Comparison of ENCODE assay signal across 12 cellular contexts in genomic region chr2:20444113-20444992, GRCh38. TPM values are rescaled to one million over a fixed set of nuclear protein-coding genes. Genes with fewer than 3 reads are reported as not detected.
DNase-seq lines count a peak whose midpoint lies in the region; ATAC-seq and TF ChIP-seq lines count a peak whose summit lies in the region.
"Had no signal": no experiment of that assay in that cellular context is flagged by ENCODE, and none has a peak within 500 bp of the region (broad histone marks: within the 10 kb centered on the region; RNA-seq: fewer than 3 reads in every experiment).

No MANE protein-coding gene starts in this region.

- TF ChIP-seq CTCF in BJ (IDR thresholded peaks at IDR 0.05; ENCODE audit: insufficient read depth, low read depth, low read length) (no peak), adrenal gland (IDR thresholded peaks at IDR 0.05) (no peak), progenitor cell of endocrine pancreas (IDR thresholded peaks at IDR 0.05; ENCODE audit: unreplicated experiment) (no peak)

- H3K27me3 Mint-ChIP-seq in progenitor cell of endocrine pancreas = peaks cover 3% of the 10 kb centered on the region
- H3K27me3 Mint-ChIP-seq in activated T-helper 2 cell treated with anti-CD3 and anti-CD28 coated beads, Interferon-gamma antibody, Interleukin-2, Interleukin-4, amounts not matched to agents 10 μg/mL and 5 μg/mL and 100 μg/mL, durations not matched to agents 14 hours and 24 hours and 36 hours (ENCODE audit: low read depth) = peaks cover 46% of the 10 kb centered on the region
- peaks cover 25% of the 10 kb centered on the region for H3K27me3 Mint-ChIP-seq in activated naive CD8-positive, alpha-beta T cell treated with anti-CD3 and anti-CD28 coated beads, Interleukin-2, amount 50 U/mL, for 24 hours

- TF ChIP-seq POLR2A in adrenal gland (IDR thresholded peaks at IDR 0.05) = peak in 1 of 2 donors; percentile 81

- H3K9me3 Mint-ChIP-seq in progenitor cell of endocrine pancreas (ENCODE audit: low read depth) = no peaks in the 10 kb centered on the region
- no peaks in the 10 kb centered on the region for H3K9me3 Mint-ChIP-seq in activated T-helper 2 cell treated with anti-CD3 and anti-CD28 coated beads, Interferon-gamma antibody, Interleukin-2, Interleukin-4, amounts not matched to agents 10 μg/mL and 5 μg/mL and 100 μg/mL, durations not matched to agents 14 hours and 24 hours and 36 hours
- H3K9me3 Mint-ChIP-seq in activated naive CD8-positive, alpha-beta T cell treated with anti-CD3 and anti-CD28 coated beads, Interleukin-2, amount 50 U/mL, for 24 hours = no peaks in the 10 kb centered on the region
- H3K9me3 Mint-ChIP-seq: activated CD4-positive, alpha-beta memory T cell treated with anti-CD3 and anti-CD28 coated beads, Interleukin-2, amount 10 ng/mL, durations not matched to agents 7 days and 5 days; CD4-positive, alpha-beta T cell; central memory CD8-positive, alpha-beta T cell; naive B cell had no signal

- H3K4me1 Mint-ChIP-seq in progenitor cell of endocrine pancreas (ENCODE audit: low read depth) = peaks cover 24% of the 10 kb centered on the region
- peaks cover 7% of the 10 kb centered on the region for H3K4me1 Mint-ChIP-seq in activated T-helper 2 cell treated with anti-CD3 and anti-CD28 coated beads, Interferon-gamma antibody, Interleukin-2, Interleukin-4, amounts not matched to agents 10 μg/mL and 5 μg/mL and 100 μg/mL, durations not matched to agents 14 hours and 24 hours and 36 hours (ENCODE audit: low read depth)
- H3K4me1 Mint-ChIP-seq in activated naive CD8-positive, alpha-beta T cell treated with anti-CD3 and anti-CD28 coated beads, Interleukin-2, amount 50 U/mL, for 24 hours = peaks cover 15% of the 10 kb centered on the region

- no peak for ATAC-seq in left ventricle myocardium superior
- ATAC-seq in activated naive CD8-positive, alpha-beta T cell treated with anti-CD3 and anti-CD28 coated beads, Interleukin-2, amount 50 U/mL, for 24 hours = no peak
- no peak for ATAC-seq in GM19395 (IDR thresholded peaks at IDR 0.05; ENCODE audit: unreplicated experiment)

- no peak overlapping the region for H3K4me3 ChIP-seq in BJ (ENCODE audit: low read depth, low read length)
- peak overlapping the region in 1 of 4 donors; percentile 16 for H3K4me3 ChIP-seq in adrenal gland

- CTCF ChIA-PET in BJ (lab: Yijun Ruan, JAX) = interaction anchor here (0.6 to 2.7 kb wide), 27 partner anchors 20 to 481 kb away, joined by 3 to 51 read pairs (median 4); partner anchors contain the start of gene HS1BP3

- peaks cover under 1% of the 10 kb centered on the region for H3K36me3 Mint-ChIP-seq in progenitor cell of endocrine pancreas (ENCODE audit: insufficient read depth)
- H3K36me3 Mint-ChIP-seq in activated T-helper 2 cell treated with anti-CD3 and anti-CD28 coated beads, Interferon-gamma antibody, Interleukin-2, Interleukin-4, amounts not matched to agents 10 μg/mL and 5 μg/mL and 100 μg/mL, durations not matched to agents 14 hours and 24 hours and 36 hours (ENCODE audit: low read depth) = peaks cover 17% of the 10 kb centered on the region
- peaks cover 3% of the 10 kb centered on the region for H3K36me3 Mint-ChIP-seq in activated naive CD8-positive, alpha-beta T cell treated with anti-CD3 and anti-CD28 coated beads, Interleukin-2, amount 50 U/mL, for 24 hours (ENCODE audit: low read depth)

- peak overlapping the region; percentile 98 for H3K27ac Mint-ChIP-seq in progenitor cell of endocrine pancreas
- H3K27ac Mint-ChIP-seq in activated T-helper 2 cell treated with anti-CD3 and anti-CD28 coated beads, Interferon-gamma antibody, Interleukin-2, Interleukin-4, amounts not matched to agents 10 μg/mL and 5 μg/mL and 100 μg/mL, durations not matched to agents 14 hours and 24 hours and 36 hours = no peak overlapping the region
- H3K27ac Mint-ChIP-seq in activated naive CD8-positive, alpha-beta T cell treated with anti-CD3 and anti-CD28 coated beads, Interleukin-2, amount 50 U/mL, for 24 hours = no peak overlapping the region
- H3K27ac Mint-ChIP-seq: activated CD4-positive, alpha-beta memory T cell treated with anti-CD3 and anti-CD28 coated beads, Interleukin-2, amount 10 ng/mL, durations not matched to agents 7 days and 5 days; CD4-positive, alpha-beta T cell had no signal

- intact Hi-C loops in adrenal gland (cut with DNase I) = no loop called here
- intact Hi-C loops in left ventricle myocardium superior (cut with micrococcal nuclease) = no loop called here
- intact Hi-C loops in activated T-helper 2 cell treated with anti-CD3 and anti-CD28 coated beads, Interferon-gamma antibody, Interleukin-2, Interleukin-4, amounts not matched to agents 10 μg/mL and 5 μg/mL and 100 μg/mL, durations not matched to agents 14 hours and 24 hours and 36 hours (cut with micrococcal nuclease) = no loop called here

- no peaks in the 10 kb centered on the region for H3K9me3 ChIP-seq in adrenal gland (replicated peaks in 1 of 3)

- peak overlapping the region; percentile 69 to 98 (median 77) for H3K27ac ChIP-seq in adrenal gland

- H3K36me3 ChIP-seq in BJ (ENCODE audit: control insufficient read depth, insufficient read depth, low read length) (peaks cover 6% of the 10 kb centered on the region), adrenal gland (replicated peaks in 1 of 2) (peaks cover 0 to 17% of the 10 kb centered on the region in 2 donors)

- no peak overlapping the region for H3K4me3 Mint-ChIP-seq in progenitor cell of endocrine pancreas (ENCODE audit: low read depth)
- H3K4me3 Mint-ChIP-seq in activated T-helper 2 cell treated with anti-CD3 and anti-CD28 coated beads, Interferon-gamma antibody, Interleukin-2, Interleukin-4, amounts not matched to agents 10 μg/mL and 5 μg/mL and 100 μg/mL, durations not matched to agents 14 hours and 24 hours and 36 hours (ENCODE audit: low read depth) = no peak overlapping the region
- H3K4me3 Mint-ChIP-seq in activated naive CD8-positive, alpha-beta T cell treated with anti-CD3 and anti-CD28 coated beads, Interleukin-2, amount 50 U/mL, for 24 hours = no peak overlapping the region
- H3K4me3 Mint-ChIP-seq: activated CD4-positive, alpha-beta memory T cell treated with anti-CD3 and anti-CD28 coated beads, Interleukin-2, amount 10 ng/mL, durations not matched to agents 7 days and 5 days; CD4-positive, alpha-beta T cell; central memory CD8-positive, alpha-beta T cell had no signal

- 14 to 18% (median 16%) methylated on average over 12 of the region's 12 CpGs for WGBS in adrenal gland, 4 donors

- peak; percentile 54 for DNase-seq in BJ (ENCODE audit: low read depth)
- peak in 6 of 7 donors; percentile 60 to 76 (median 64) for DNase-seq in adrenal gland
- DNase-seq in left ventricle myocardium superior = peak; percentile 52
- DNase-seq in progenitor cell of endocrine pancreas (ENCODE audit: low spot score, unreplicated experiment) = no peak
- no peak for DNase-seq in COLO829 (ENCODE audit: low spot score)
- DNase-seq in activated T-helper 2 cell treated with anti-CD3 and anti-CD28 coated beads, Interferon-gamma antibody, Interleukin-2, Interleukin-4, amounts not matched to agents 10 μg/mL and 5 μg/mL and 100 μg/mL, durations not matched to agents 14 hours and 24 hours and 36 hours (ENCODE audit: low spot score) = no peak
- no peak for DNase-seq in activated naive CD8-positive, alpha-beta T cell treated with anti-CD3 and anti-CD28 coated beads, Interleukin-2, amount 50 U/mL, for 24 hours
- DNase-seq: CD4-positive, alpha-beta T cell; naive B cell had no signal

- POLR2A ChIA-PET in BJ (lab: Charles Lee) = interaction anchor here (0.6 to 0.9 kb wide), 4 partner anchors 33 to 191 kb away, joined by 3 to 17 read pairs (median 6); no protein-coding TSS in a partner anchor

- peaks cover 23% of the 10 kb centered on the region in 2 donors for H3K4me1 ChIP-seq in adrenal gland (replicated peaks in 1 of 2)

- H3K27me3 ChIP-seq in BJ (ENCODE audit: control insufficient read depth, insufficient read depth, low read length) (no peaks in the 10 kb centered on the region), adrenal gland (no peaks in the 10 kb centered on the region)

RNA-seq across cellular contexts. Expression of gene RHOB, which starts 2.5 kb away (rescaled TPM):
- 76.7 and 87.2 TPM in 2 replicates for polyA plus RNA-seq in BJ (2011; rRNA removed)
- 30.6 and 34.1 TPM in 2 replicates for polyA minus RNA-seq in BJ (2011; rRNA and poly(A)+ RNA removed)
- total RNA-seq in adrenal gland = 1,000 to 10,000 TPM in 2 of 8 donors, 100 to 1,000 TPM in 6; 299 to 1,281 (median 765) TPM
- polyA plus RNA-seq in adrenal gland = 100 to 1,000 TPM; 130 to 271 (median 232) TPM
- 182 TPM for total RNA-seq in left ventricle myocardium superior
- total RNA-seq in progenitor cell of endocrine pancreas = 140 and 148 TPM in 2 replicates
- 119 and 123 TPM in 2 replicates for total RNA-seq in activated T-helper 2 cell treated with anti-CD3 and anti-CD28 coated beads, Interferon-gamma antibody, Interleukin-2, Interleukin-4, amounts not matched to agents 10 μg/mL and 5 μg/mL and 100 μg/mL, durations not matched to agents 14 hours and 24 hours and 36 hours

Comparison
In these comparisons a context has a peak if more than half of its experiments do, and no peak if none do; other contexts are left out.
1. DNase-seq: peak in BJ (single experiment), adrenal gland (6 of 7) and left ventricle myocardium superior (single experiment); none in progenitor cell of endocrine pancreas (single experiment), COLO829 (single experiment), activated T-helper 2 cell treated with anti-CD3 and anti-CD28 coated beads, Interferon-gamma antibody, Interleukin-2, Interleukin-4, amounts not matched to agents 10 μg/mL and 5 μg/mL and 100 μg/mL, durations not matched to agents 14 hours and 24 hours and 36 hours (single experiment) and activated naive CD8-positive, alpha-beta T cell treated with anti-CD3 and anti-CD28 coated beads, Interleukin-2, amount 50 U/mL, for 24 hours (single experiment).